Comparison of ENCODE assay signal across 12 cellular contexts in genomic region chr6:27275025-27275956, GRCh38.
DNase-seq lines count a peak whose midpoint lies in the region; ATAC-seq and TF ChIP-seq lines count a peak whose summit lies in the region.
"Had no signal": no experiment of that assay in that cellular context is flagged by ENCODE, and none has a peak within 500 bp of the region (broad histone marks: within the 10 kb centered on the region; RNA-seq: fewer than 3 reads in every experiment).

No MANE protein-coding gene starts in this region.

- no peaks in the 10 kb centered on the region for H3K4me1 Mint-ChIP-seq in activated naive CD4-positive, alpha-beta T cell treated with anti-CD3 and anti-CD28 coated beads, Interleukin-2, amount 50 U/mL, for 24 hours

- no peak overlapping the region for H3K4me3 Mint-ChIP-seq in activated naive CD4-positive, alpha-beta T cell treated with anti-CD3 and anti-CD28 coated beads, Interleukin-2, amount 50 U/mL, for 24 hours
- H3K4me3 Mint-ChIP-seq: CD4-positive, alpha-beta T cell had no signal

- no peak for TF ChIP-seq CTCF in brain microvascular endothelial cell (IDR thresholded peaks at IDR 0.05; ENCODE audit: low read depth, low read length, missing control alignments)

- H3K27ac ChIP-seq in HUES6 (ENCODE audit: low read depth, low read length) (no peak overlapping the region), brain microvascular endothelial cell (no peak overlapping the region)

- H3K9me3 ChIP-seq in HUES6 (ENCODE audit: control insufficient read depth, insufficient read depth, low read depth, low read length): no peaks in the 10 kb centered on the region

- ATAC-seq in HG02884 (IDR thresholded peaks at IDR 0.05; ENCODE audit: unreplicated experiment) (no peak), HG02588 (IDR thresholded peaks at IDR 0.05; ENCODE audit: unreplicated experiment) (no peak)

- peak overlapping the region; percentile 35 for H3K9ac ChIP-seq in HUES6 (ENCODE audit: low read length)

- no peak for DNase-seq in activated naive CD4-positive, alpha-beta T cell (lab: John Stamatoyannopoulos, UW)
- DNase-seq in brain microvascular endothelial cell: peak; percentile 24
- DNase-seq in stimulated activated CD8-positive, alpha-beta memory T cell treated with anti-CD3 and anti-CD28 coated beads, Interleukin-2, amount 100 ng/mL, for 48 hours (ENCODE audit: low read depth in 2 of 2): peak; percentile 16 to 18
- DNase-seq in NCI-H526 (lab: John Stamatoyannopoulos, UW): no peak
- DNase-seq: activated naive CD4-positive, alpha-beta T cell treated with Interleukin-2 at 50 U/mL for 16 hours; CD4-positive, alpha-beta T cell; NCI-H187 treated with DMSO at 0.1 percent for 48 hours; occipital lobe had no signal

- peak overlapping the region; percentile 17 for H3K27ac Mint-ChIP-seq in activated naive CD4-positive, alpha-beta T cell treated with anti-CD3 and anti-CD28 coated beads, Interleukin-2, amount 50 U/mL, for 24 hours
- H3K27ac Mint-ChIP-seq: CD4-positive, alpha-beta T cell had no signal

- H3K36me3 ChIP-seq in HUES6 (ENCODE audit: control insufficient read depth, insufficient read depth, low read length) (no peaks in the 10 kb centered on the region), brain microvascular endothelial cell (replicated peaks) (no peaks in the 10 kb centered on the region)

- peaks cover 13% of the 10 kb centered on the region for H3K36me3 Mint-ChIP-seq in activated naive CD4-positive, alpha-beta T cell treated with anti-CD3 and anti-CD28 coated beads, Interleukin-2, amount 50 U/mL, for 24 hours

- H3K27me3 ChIP-seq in HUES6 (ENCODE audit: control insufficient read depth, insufficient read depth, low read length) (peaks cover 14% of the 10 kb centered on the region), brain microvascular endothelial cell (replicated peaks) (peaks cover 2% of the 10 kb centered on the region)

- in situ Hi-C loops in brain microvascular endothelial cell (cut with HindIII; ENCODE audit: low pct_ligation_motif_present, low sequenced_read_pairs): no loop called here

- H3K27me3 Mint-ChIP-seq in activated naive CD4-positive, alpha-beta T cell treated with anti-CD3 and anti-CD28 coated beads, Interleukin-2, amount 50 U/mL, for 24 hours: peaks cover 64% of the 10 kb centered on the region

- H3K4me1 ChIP-seq in HUES6 (ENCODE audit: control insufficient read depth, insufficient read depth, low read length): no peaks in the 10 kb centered on the region; the same call in 1 of the 2 replicates

- H3K4me3 ChIP-seq in HUES6 (ENCODE audit: low read depth, low read length): peak overlapping the region; percentile 84
- no peak overlapping the region for H3K4me3 ChIP-seq in brain microvascular endothelial cell (ENCODE audit: low read depth, low read length)

- H3K9me3 Mint-ChIP-seq in activated naive CD4-positive, alpha-beta T cell treated with anti-CD3 and anti-CD28 coated beads, Interleukin-2, amount 50 U/mL, for 24 hours: peaks cover 13% of the 10 kb centered on the region

Comparison
In these comparisons a context has a peak if more than half of its experiments do, and no peak if none do; other contexts are left out.
1. DNase-seq: peak in brain microvascular endothelial cell (single experiment) and stimulated activated CD8-positive, alpha-beta memory T cell treated with anti-CD3 and anti-CD28 coated beads, Interleukin-2, amount 100 ng/mL, for 48 hours (2 of 2); none in activated naive CD4-positive, alpha-beta T cell (0 of 4) and NCI-H526 (0 of 2).